Comparison of ENCODE assay signal across 23 cellular contexts in the genomic region with DNA sequence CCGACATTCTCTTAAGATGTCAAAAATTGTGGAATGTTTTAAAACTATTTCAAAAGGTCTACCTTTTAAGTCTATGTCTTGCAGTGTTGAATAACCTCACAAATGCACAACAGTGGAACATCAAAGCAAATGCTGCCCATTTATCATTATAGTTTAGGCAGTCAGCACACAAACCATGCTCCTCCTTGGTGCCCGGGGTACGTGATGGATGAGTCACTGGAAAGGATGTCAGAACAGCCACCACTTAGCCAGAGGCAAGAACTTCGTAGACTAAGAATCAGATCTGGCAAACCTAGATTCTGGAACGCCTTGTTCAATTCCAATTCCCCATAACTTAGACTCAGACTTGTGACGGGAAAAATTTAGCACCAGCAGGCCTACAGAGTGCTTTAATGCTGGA.
DNase-seq lines count a peak whose midpoint lies in the region; ATAC-seq, FAIRE-seq and TF ChIP-seq lines count a peak whose summit lies in the region.
"Had no signal": no experiment of that assay in that cellular context is flagged by ENCODE, and none has a peak within 500 bp of the region (broad histone marks: within the 10 kb centered on the region; RNA-seq: fewer than 3 reads in every experiment).

No MANE protein-coding gene starts in this region.

- H3K27ac ChIP-seq in RWPE1 (no peak overlapping the region), keratinocyte (ENCODE audit: control insufficient read depth, insufficient read depth, low read length) (no peak overlapping the region)
- H3K27ac ChIP-seq: WERI-Rb-1 had no signal

- H3K9me3 ChIP-seq in keratinocyte (ENCODE audit: control insufficient read depth, low read depth, low read length): no peaks in the 10 kb centered on the region

- no peaks in the 10 kb centered on the region for H3K27me3 ChIP-seq in keratinocyte (ENCODE audit: control insufficient read depth, extremely low read depth, insufficient read depth, low read length)

- peak overlapping the region; percentile 24 for H3K4me2 ChIP-seq in keratinocyte (ENCODE audit: control insufficient read depth, extremely low read depth, insufficient read depth, low read depth, low read length)

- H3K4me3 ChIP-seq in keratinocyte (ENCODE audit: control insufficient read depth in 2 of 3, extremely low read depth in 1 of 3, insufficient read depth in 2 of 3, low read depth in 1 of 3, low read length in 3 of 3): no peak overlapping the region

- no peak overlapping the region for H2AFZ ChIP-seq in keratinocyte (ENCODE audit: control insufficient read depth, low read length)

- dilution Hi-C loops in keratinocyte (cut with MboI; ENCODE audit: extremely low pct_ligation_motif_present, low sequenced_read_pairs): no loop called here

- POLR2A ChIA-PET in RWPE1 (lab: Yijun Ruan, JAX; ENCODE audit: low non-redundant PET): no interaction called here

- peaks cover 16% of the 10 kb centered on the region for H3K4me1 Mint-ChIP-seq in stimulated activated naive CD8-positive, alpha-beta T cell treated with anti-CD3 and anti-CD28 coated beads, Interleukin-15, amount 100 ng/mL, for 72 hours

- no peaks in the 10 kb centered on the region for H3K9me1 ChIP-seq in keratinocyte (ENCODE audit: control insufficient read depth, extremely low read depth, insufficient read depth, low read length)

- H3K4me3 Mint-ChIP-seq in stimulated activated naive CD8-positive, alpha-beta T cell treated with anti-CD3 and anti-CD28 coated beads, Interleukin-15, amount 100 ng/mL, for 72 hours: no peak overlapping the region
- H3K4me3 Mint-ChIP-seq: activated CD4-positive, alpha-beta memory T cell treated with anti-CD3 and anti-CD28 coated beads, Interleukin-2, amount 10 ng/mL, durations not matched to agents 7 days and 5 days; CD8-positive, alpha-beta memory T cell; H9; IgD-negative memory B cell had no signal

- peak; percentile 88 for FAIRE-seq in keratinocyte (lab: Jason Lieb, UNC)

- no peaks in the 10 kb centered on the region for H3K27me3 Mint-ChIP-seq in stimulated activated naive CD8-positive, alpha-beta T cell treated with anti-CD3 and anti-CD28 coated beads, Interleukin-15, amount 100 ng/mL, for 72 hours
- H3K27me3 Mint-ChIP-seq: activated CD4-positive, alpha-beta memory T cell treated with anti-CD3 and anti-CD28 coated beads, Interleukin-2, amount 10 ng/mL, durations not matched to agents 7 days and 5 days; IgD-negative memory B cell had no signal

- H3K9me3 Mint-ChIP-seq in stimulated activated naive CD8-positive, alpha-beta T cell treated with anti-CD3 and anti-CD28 coated beads, Interleukin-15, amount 100 ng/mL, for 72 hours: no peaks in the 10 kb centered on the region
- H3K9me3 Mint-ChIP-seq: activated CD4-positive, alpha-beta memory T cell treated with anti-CD3 and anti-CD28 coated beads, Interleukin-2, amount 10 ng/mL, durations not matched to agents 7 days and 5 days; CD8-positive, alpha-beta memory T cell; H9; IgD-negative memory B cell had no signal

- no peaks in the 10 kb centered on the region for H4K20me1 ChIP-seq in keratinocyte (ENCODE audit: control insufficient read depth, extremely low read depth, insufficient read depth, low read length)

- no peak overlapping the region for H3K27ac Mint-ChIP-seq in stimulated activated naive CD8-positive, alpha-beta T cell treated with anti-CD3 and anti-CD28 coated beads, Interleukin-15, amount 100 ng/mL, for 72 hours
- H3K27ac Mint-ChIP-seq: activated CD4-positive, alpha-beta memory T cell treated with anti-CD3 and anti-CD28 coated beads, Interleukin-2, amount 10 ng/mL, durations not matched to agents 7 days and 5 days; H9; IgD-negative memory B cell had no signal

- TF ChIP-seq CTCF in RWPE1 (conservative IDR thresholded peaks at IDR 0.05; ENCODE audit: low read depth) (no peak), keratinocyte (optimal IDR thresholded peaks at IDR 0.05 in 1 of 3, IDR thresholded peaks at IDR 0.05 in 1 of 3, conservative IDR thresholded peaks at IDR 0.05 in 1 of 3; ENCODE audit: extremely low read depth in 1 of 3, insufficient read depth in 2 of 3, low read length in 3 of 3) (no peak)

- DNase-seq in AG08396 (ENCODE audit: low spot score) (peak; percentile 15), H4 (ENCODE audit: low spot score) (peak; percentile 67), RWPE1 (ENCODE audit: low spot score) (peak; percentile 26), keratinocyte (ENCODE audit: low read depth, low spot score) (peak; percentile 1), NCI-H1417 treated with DMSO at 0.1 percent for 48 hours (lab: John Stamatoyannopoulos, UW) (no peak), NCI-H2107 (lab: John Stamatoyannopoulos, UW) (no peak)
- DNase-seq in stimulated activated naive CD8-positive, alpha-beta T cell treated with anti-CD3 and anti-CD28 coated beads, Interleukin-15, amount 100 ng/mL, for 72 hours: no peak
- DNase-seq: ACHN; activated CD4-positive, alpha-beta memory T cell treated with anti-CD3 and anti-CD28 coated beads, Interleukin-2, amount 10 ng/mL, durations not matched to agents 7 days and 5 days; activated naive CD4-positive, alpha-beta T cell treated with Interleukin-2 at 50 U/mL for 16 hours; CD8-positive, alpha-beta memory T cell; central memory CD4-positive, alpha-beta T cell; DMS79 treated with DMSO at 0.1 percent for 48 hours; H9; left ventricle myocardium superior; NCI-H1048; NCI-H526; SHP77 treated with DMSO at 0.1 percent for 48 hours; stimulated activated CD4-positive, alpha-beta T cell treated with anti-CD3 and anti-CD28 coated beads, Interleukin-12 subunit alpha, Interleukin-12 subunit beta, amount 100 ng/mL, for 4 hours; stimulated activated CD8-positive, alpha-beta memory T cell treated with anti-CD3 and anti-CD28 coated beads, Interleukin-4, amount 100 ng/mL, for 48 hours; WERI-Rb-1 had no signal

- H3K36me3 ChIP-seq in keratinocyte (ENCODE audit: control insufficient read depth in 2 of 2, extremely low read depth in 1 of 2, insufficient read depth in 2 of 2, low read length in 2 of 2): no peaks in the 10 kb centered on the region
- H3K36me3 ChIP-seq: WERI-Rb-1 had no signal

- CTCF ChIA-PET in RWPE1 (lab: Yijun Ruan, JAX): no interaction called here

- peaks cover 9% of the 10 kb centered on the region for H3K4me1 ChIP-seq in keratinocyte (ENCODE audit: control insufficient read depth, extremely low read depth, insufficient read depth, low read length)

- no peak overlapping the region for H3K9ac ChIP-seq in keratinocyte (ENCODE audit: control insufficient read depth, extremely low read depth, insufficient read depth, low read length)

- ATAC-seq in HG03108 (IDR thresholded peaks at IDR 0.05; ENCODE audit: unreplicated experiment): no peak
- ATAC-seq in stimulated activated naive CD8-positive, alpha-beta T cell treated with anti-CD3 and anti-CD28 coated beads, Interleukin-15, amount 100 ng/mL, for 72 hours: no peak
- ATAC-seq: left ventricle myocardium superior had no signal

- no peaks in the 10 kb centered on the region for H3K79me2 ChIP-seq in keratinocyte (ENCODE audit: control insufficient read depth, insufficient read depth, low read length)

Comparison
In these comparisons a context has a peak if more than half of its experiments do, and no peak if none do; other contexts are left out.
1. DNase-seq: peak in AG08396 (single experiment), H4 (single experiment), RWPE1 (single experiment) and keratinocyte (single experiment); none in NCI-H1417 treated with DMSO at 0.1 percent for 48 hours (single experiment), NCI-H2107 (single experiment) and stimulated activated naive CD8-positive, alpha-beta T cell treated with anti-CD3 and anti-CD28 coated beads, Interleukin-15, amount 100 ng/mL, for 72 hours (0 of 2).